8 cellular contexts compared by ENCODE assay signal in the genomic region with DNA sequence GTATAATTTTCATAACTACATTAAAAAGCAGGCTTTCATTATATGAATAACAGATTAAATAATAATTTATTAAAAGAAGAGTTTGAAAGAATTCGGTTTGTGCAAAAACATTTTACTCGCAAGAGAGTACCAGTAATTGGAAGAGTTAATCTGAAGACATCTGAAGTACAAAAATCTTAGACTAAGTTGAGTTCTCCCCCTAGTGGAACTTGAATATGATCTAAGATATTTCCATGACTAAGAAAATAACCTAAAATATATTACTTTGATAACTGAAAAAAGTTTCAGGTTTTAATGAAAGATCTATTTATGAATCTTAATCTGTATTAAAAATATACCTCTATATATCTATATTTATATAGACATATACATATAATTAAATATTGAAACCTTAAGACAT.
DNase-seq lines count a peak whose midpoint lies in the region; ATAC-seq and TF ChIP-seq lines count a peak whose summit lies in the region.

No MANE protein-coding gene starts in this region.

- no peak for DNase-seq in activated CD8-positive, alpha-beta memory T cell treated with anti-CD3 and anti-CD28 coated beads, Interleukin-2, amount 10 ng/mL, durations not matched to agents 7 days and 5 days
- no peak for DNase-seq in activated CD8-positive, alpha-beta memory T cell treated with anti-CD3 and anti-CD28 coated beads for 24 hours
- DNase-seq in MM.1S (peak; percentile 75), skeletal muscle cell (ENCODE audit: low read depth) (peak; percentile 4), HEK293T (ENCODE audit: extremely low spot score) (no peak)
- peak; percentile 31 for DNase-seq in central memory CD4-positive, alpha-beta T cell
- DNase-seq in activated naive CD4-positive, alpha-beta T cell treated with anti-CD3 and anti-CD28 coated beads for 36 hours, result no peak

- no peaks in the 10 kb centered on the region for H3K79me2 ChIP-seq in MM.1S (ENCODE audit: low read length)

- peaks cover 3% of the 10 kb centered on the region for H3K36me3 Mint-ChIP-seq in activated CD8-positive, alpha-beta memory T cell treated with anti-CD3 and anti-CD28 coated beads, Interleukin-2, amount 10 ng/mL, durations not matched to agents 7 days and 5 days
- no peaks in the 10 kb centered on the region for H3K36me3 Mint-ChIP-seq in activated naive CD4-positive, alpha-beta T cell treated with anti-CD3 and anti-CD28 coated beads for 36 hours (ENCODE audit: low read depth)

- H2AFZ ChIP-seq in MM.1S (ENCODE audit: low read length), result no peak overlapping the region

- peak; percentile 55 for ATAC-seq in activated CD8-positive, alpha-beta memory T cell treated with anti-CD3 and anti-CD28 coated beads, Interleukin-2, amount 10 ng/mL, durations not matched to agents 7 days and 5 days
- ATAC-seq in HG02970 (IDR thresholded peaks at IDR 0.05; ENCODE audit: low FRiP score, unreplicated experiment), result no peak

- no peaks in the 10 kb centered on the region for H3K9me3 ChIP-seq in MM.1S (replicated peaks; ENCODE audit: insufficient read depth, low read length)

- no peaks in the 10 kb centered on the region for H3K36me3 ChIP-seq in MM.1S (replicated peaks; ENCODE audit: insufficient read depth, low read length)

- H3K9me2 ChIP-seq in MM.1S (replicated peaks; ENCODE audit: insufficient read depth, low read length), result no peaks in the 10 kb centered on the region

- no peaks in the 10 kb centered on the region for H3K9me3 Mint-ChIP-seq in activated CD8-positive, alpha-beta memory T cell treated with anti-CD3 and anti-CD28 coated beads, Interleukin-2, amount 10 ng/mL, durations not matched to agents 7 days and 5 days (ENCODE audit: low read depth)
- H3K9me3 Mint-ChIP-seq in activated naive CD4-positive, alpha-beta T cell treated with anti-CD3 and anti-CD28 coated beads for 36 hours, result no peaks in the 10 kb centered on the region

- H3K27me3 ChIP-seq in MM.1S (replicated peaks; ENCODE audit: insufficient read depth, low read length), result no peaks in the 10 kb centered on the region

- POLR2A ChIA-PET in HEK293T (lab: Yijun Ruan, JAX), result no interaction called here

- no peak overlapping the region for H3K9ac ChIP-seq in MM.1S (ENCODE audit: low read length)

- H3K27ac Mint-ChIP-seq in activated CD8-positive, alpha-beta memory T cell treated with anti-CD3 and anti-CD28 coated beads, Interleukin-2, amount 10 ng/mL, durations not matched to agents 7 days and 5 days, result no peak overlapping the region
- no peak overlapping the region for H3K27ac Mint-ChIP-seq in activated naive CD4-positive, alpha-beta T cell treated with anti-CD3 and anti-CD28 coated beads for 36 hours

- intact Hi-C loops in activated naive CD4-positive, alpha-beta T cell treated with anti-CD3 and anti-CD28 coated beads for 36 hours (cut with micrococcal nuclease), result loop anchor here (1.0 to 2.0 kb wide), 6 partner anchors 24 to 602 kb away; a partner anchor contains a TSS

- H3K4me1 Mint-ChIP-seq in activated CD8-positive, alpha-beta memory T cell treated with anti-CD3 and anti-CD28 coated beads, Interleukin-2, amount 10 ng/mL, durations not matched to agents 7 days and 5 days, result peaks cover 17% of the 10 kb centered on the region
- peaks cover 32% of the 10 kb centered on the region for H3K4me1 Mint-ChIP-seq in activated naive CD4-positive, alpha-beta T cell treated with anti-CD3 and anti-CD28 coated beads for 36 hours (ENCODE audit: low read depth)

- CTCF ChIA-PET in activated CD8-positive, alpha-beta memory T cell treated with anti-CD3 and anti-CD28 coated beads, Interleukin-2, amount 10 ng/mL, durations not matched to agents 7 days and 5 days (lab: Charles Lee), result interaction anchor here (0.9 to 1.5 kb wide), 2 partner anchors 188 to 289 kb away, joined by 3 to 8 read pairs; no protein-coding TSS in a partner anchor
- CTCF ChIA-PET in activated naive CD4-positive, alpha-beta T cell treated with anti-CD3 and anti-CD28 coated beads for 36 hours (lab: Charles Lee), result interaction anchor here (1.1 to 1.6 kb wide), 5 partner anchors 19 to 289 kb away, joined by 3 to 14 read pairs (median 5); no protein-coding TSS in a partner anchor
- CTCF ChIA-PET in HEK293T (lab: Yijun Ruan, JAX), result interaction anchor here (0.6 kb wide), 1 partner anchor 113 kb away, joined by 3 read pairs; no protein-coding TSS in a partner anchor

- no peaks in the 10 kb centered on the region for H3F3A ChIP-seq in MM.1S (ENCODE audit: insufficient read depth, low read length)

- H3K27me3 Mint-ChIP-seq in activated CD8-positive, alpha-beta memory T cell treated with anti-CD3 and anti-CD28 coated beads, Interleukin-2, amount 10 ng/mL, durations not matched to agents 7 days and 5 days, result no peaks in the 10 kb centered on the region
- H3K27me3 Mint-ChIP-seq in activated naive CD4-positive, alpha-beta T cell treated with anti-CD3 and anti-CD28 coated beads for 36 hours (ENCODE audit: low read depth), result no peaks in the 10 kb centered on the region

- H3K4me3 ChIP-seq in MM.1S (ENCODE audit: low read length) (no peak overlapping the region), skeletal muscle cell (ENCODE audit: low read depth, low read length) (no peak overlapping the region)

- H3K4me2 ChIP-seq in MM.1S (ENCODE audit: low read depth, low read length), result no peak overlapping the region

- H3K4me3 Mint-ChIP-seq in activated CD8-positive, alpha-beta memory T cell treated with anti-CD3 and anti-CD28 coated beads, Interleukin-2, amount 10 ng/mL, durations not matched to agents 7 days and 5 days, result no peak overlapping the region
- H3K4me3 Mint-ChIP-seq in activated naive CD4-positive, alpha-beta T cell treated with anti-CD3 and anti-CD28 coated beads for 36 hours, result no peak overlapping the region

- no peaks in the 10 kb centered on the region for H4K20me1 ChIP-seq in MM.1S (ENCODE audit: insufficient read depth, low read length)

- 0 out of 2 replicates have a peak, but pooled peaks cover 6% of the 10 kb centered on the region for H3K4me1 ChIP-seq in MM.1S (ENCODE audit: low read length)

- no peak overlapping the region for H3K27ac ChIP-seq in MM.1S (ENCODE audit: low read length)

- TF ChIP-seq CTCF in MM.1S (IDR thresholded peaks at IDR 0.05; ENCODE audit: low read length), result peak; percentile 41

TF ChIP-seq in HEK293T, 16 proteins besides CTCF, POLR2A, EP300 and RAD21:
- TF ChIP-seq SP1 (IDR thresholded peaks at IDR 0.05) (no peak), FOXK2 (IDR thresholded peaks at IDR 0.05) (no peak), NFRKB (IDR thresholded peaks at IDR 0.05) (no peak), L3MBTL2 (conservative IDR thresholded peaks at IDR 0.05) (no peak), FOXM1 (IDR thresholded peaks at IDR 0.05; ENCODE audit: borderline replicate concordance) (no peak), SUZ12 (IDR thresholded peaks at IDR 0.05) (no peak), LEF1 (IDR thresholded peaks at IDR 0.05; ENCODE audit: borderline replicate concordance) (no peak), ARNT (IDR thresholded peaks at IDR 0.05) (no peak), ELF4 (IDR thresholded peaks at IDR 0.05) (no peak), CTBP1 (IDR thresholded peaks at IDR 0.05; ENCODE audit: borderline replicate concordance) (no peak), BHLHE40 (IDR thresholded peaks at IDR 0.05; ENCODE audit: borderline replicate concordance) (no peak), TARDBP (IDR thresholded peaks at IDR 0.05) (no peak), ZNF384 (IDR thresholded peaks at IDR 0.05) (no peak), FOXA1 (IDR thresholded peaks at IDR 0.05) (no peak), HDGF (IDR thresholded peaks at IDR 0.05; ENCODE audit: borderline replicate concordance) (no peak)
- TF ChIP-seq, protein P1, sequence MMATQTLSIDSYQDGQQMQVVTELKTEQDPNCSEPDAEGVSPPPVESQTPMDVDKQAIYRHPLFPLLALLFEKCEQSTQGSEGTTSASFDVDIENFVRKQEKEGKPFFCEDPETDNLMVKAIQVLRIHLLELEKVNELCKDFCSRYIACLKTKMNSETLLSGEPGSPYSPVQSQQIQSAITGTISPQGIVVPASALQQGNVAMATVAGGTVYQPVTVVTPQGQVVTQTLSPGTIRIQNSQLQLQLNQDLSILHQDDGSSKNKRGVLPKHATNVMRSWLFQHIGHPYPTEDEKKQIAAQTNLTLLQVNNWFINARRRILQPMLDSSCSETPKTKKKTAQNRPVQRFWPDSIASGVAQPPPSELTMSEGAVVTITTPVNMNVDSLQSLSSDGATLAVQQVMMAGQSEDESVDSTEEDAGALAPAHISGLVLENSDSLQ (IDR thresholded peaks at IDR 0.05), result no peak

Comparison
In these comparisons a context has a peak if more than half of its experiments do, and no peak if none do; other contexts are left out.
1. DNase-seq: peak in MM.1S (single experiment), central memory CD4-positive, alpha-beta T cell (single experiment) and skeletal muscle cell (single experiment); none in activated CD8-positive, alpha-beta memory T cell treated with anti-CD3 and anti-CD28 coated beads, Interleukin-2, amount 10 ng/mL, durations not matched to agents 7 days and 5 days (single experiment), activated CD8-positive, alpha-beta memory T cell treated with anti-CD3 and anti-CD28 coated beads for 24 hours (single experiment), activated naive CD4-positive, alpha-beta T cell treated with anti-CD3 and anti-CD28 coated beads for 36 hours (single experiment) and HEK293T (single experiment).